In the genomic region with DNA sequence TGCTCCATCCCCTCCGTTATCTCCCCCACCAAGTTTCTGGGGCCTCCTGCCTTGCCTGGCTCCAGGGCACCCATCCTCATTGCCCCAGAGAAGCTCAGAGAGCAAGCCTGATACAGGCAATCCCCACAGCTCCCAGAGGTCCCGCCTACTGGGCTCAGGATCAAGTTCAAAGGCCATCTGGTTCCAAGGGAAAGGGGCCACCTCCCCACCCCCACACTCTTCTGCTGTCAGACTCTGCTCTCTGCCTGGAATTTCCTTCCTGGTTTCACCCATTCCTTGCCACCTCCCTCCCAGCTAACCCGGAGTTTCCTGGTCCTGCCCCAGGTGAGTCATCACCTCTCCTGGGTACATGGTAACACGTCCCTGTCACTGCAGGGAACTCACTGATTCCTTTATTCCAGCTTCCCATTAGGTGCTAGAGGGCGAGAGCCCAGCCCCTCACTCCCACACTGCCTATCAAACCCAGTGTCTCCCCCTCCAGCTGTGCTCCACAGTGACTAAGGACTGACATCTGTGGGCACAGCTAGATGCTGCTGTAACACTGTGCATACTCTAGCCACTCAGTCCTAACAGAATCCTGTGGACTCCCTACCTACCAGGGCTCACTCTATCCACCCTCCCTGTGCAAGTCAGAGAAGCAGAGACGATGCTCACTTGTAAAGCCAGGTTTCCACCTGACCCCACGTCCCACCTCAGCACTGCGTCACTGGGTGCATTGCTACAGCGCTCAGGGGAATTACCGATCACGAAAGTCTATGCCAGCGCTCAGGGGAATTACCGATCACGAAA, we compare ENCODE assay signal across 8 cellular contexts.
DNase-seq lines count a peak whose midpoint lies in the region; ATAC-seq and TF ChIP-seq lines count a peak whose summit lies in the region.

No MANE protein-coding gene starts in this region.

- peak; percentile 65 for ATAC-seq in GM19351 (IDR thresholded peaks at IDR 0.05; ENCODE audit: unreplicated experiment)
- no peak for ATAC-seq in GM18873 (IDR thresholded peaks at IDR 0.05; ENCODE audit: low FRiP score, unreplicated experiment)
- ATAC-seq in GM18519 (IDR thresholded peaks at IDR 0.05; ENCODE audit: low FRiP score, unreplicated experiment): no peak

- no peak overlapping the region for H3K4me3 ChIP-seq in fibroblast of pulmonary artery (replicated peaks; ENCODE audit: low read depth, low read length)

- DNase-seq in COLO668 (lab: John Stamatoyannopoulos, UW; ENCODE audit: unreplicated experiment) (peak; percentile 75), NCI-H2171 (lab: John Stamatoyannopoulos, UW) (peak; percentile 11), fibroblast of pulmonary artery (ENCODE audit: low read depth) (peak; percentile 18), medulla oblongata (ENCODE audit: extremely low spot score) (no peak), AG20443 (ENCODE audit: low spot score) (no peak)

- no peak for TF ChIP-seq CTCF in fibroblast of pulmonary artery (IDR thresholded peaks at IDR 0.05; ENCODE audit: low read length, missing control alignments)

Comparison
In these comparisons a context has a peak if more than half of its experiments do, and no peak if none do; other contexts are left out.
1. DNase-seq: peak in COLO668 (single experiment), NCI-H2171 (single experiment) and fibroblast of pulmonary artery (single experiment); none in medulla oblongata (single experiment) and AG20443 (single experiment).